In the genomic region with DNA sequence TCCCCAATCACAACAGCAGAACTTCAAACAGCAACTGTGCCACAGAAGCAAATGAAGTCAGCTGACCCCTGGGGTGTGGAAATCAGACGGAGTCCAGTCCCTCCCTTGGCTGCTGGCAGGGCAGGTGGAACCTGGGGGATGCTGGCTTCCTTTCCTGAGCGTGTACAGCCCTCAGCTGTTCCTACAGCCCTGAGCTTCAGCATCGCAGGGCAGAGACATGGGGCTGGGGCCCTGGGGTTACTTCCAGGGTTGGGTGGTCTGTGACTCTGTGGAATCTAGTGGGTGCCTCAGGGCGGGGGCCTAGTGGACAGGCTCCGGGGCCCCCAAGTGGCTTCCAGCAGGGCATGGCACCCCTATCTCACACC, we compare ENCODE assay signal across 2 cellular contexts.
TF ChIP-seq lines count a peak whose summit lies in the region.

No MANE protein-coding gene starts in this region.

TF ChIP-seq in liver, 16 proteins besides CTCF, POLR2A, EP300 and RAD21:
- TF ChIP-seq HNF4A (conservative IDR thresholded peaks at IDR 0.05): peak; percentile 19 to 47
- peak; percentile 20 for TF ChIP-seq SP1 (IDR thresholded peaks at IDR 0.05)
- no peak for TF ChIP-seq YY1 (IDR thresholded peaks at IDR 0.05)
TF ChIP-seq in liver: peak in this region for 2.

TF ChIP-seq in HepG2, 621 proteins besides CTCF, POLR2A, EP300 and RAD21:
- TF ChIP-seq ZNF792 (CRISPR knock-in tag; IDR thresholded peaks at IDR 0.05) (no peak), EHMT2 (IDR thresholded peaks at IDR 0.05; ENCODE audit: borderline replicate concordance, low read depth, low read length) (no peak), ZNF569 (CRISPR knock-in tag; IDR thresholded peaks at IDR 0.05; ENCODE audit: borderline replicate concordance) (no peak), FOXM1 (CRISPR knock-in tag; IDR thresholded peaks at IDR 0.05) (no peak), KAT8 (CRISPR knock-in tag; IDR thresholded peaks at IDR 0.05) (no peak), SIN3B (IDR thresholded peaks at IDR 0.05; ENCODE audit: low read length) (no peak), CC2D1A (CRISPR knock-in tag; IDR thresholded peaks at IDR 0.05) (no peak), HOXA9 (CRISPR knock-in tag; IDR thresholded peaks at IDR 0.05; ENCODE audit: borderline replicate concordance) (no peak), CBX2 (IDR thresholded peaks at IDR 0.05; ENCODE audit: low read depth, low read length) (no peak), CBX2 (CRISPR knock-in tag; IDR thresholded peaks at IDR 0.05; ENCODE audit: low read depth) (no peak), ATM (IDR thresholded peaks at IDR 0.05; ENCODE audit: borderline replicate concordance) (no peak)
- TF ChIP-seq, protein P1, sequence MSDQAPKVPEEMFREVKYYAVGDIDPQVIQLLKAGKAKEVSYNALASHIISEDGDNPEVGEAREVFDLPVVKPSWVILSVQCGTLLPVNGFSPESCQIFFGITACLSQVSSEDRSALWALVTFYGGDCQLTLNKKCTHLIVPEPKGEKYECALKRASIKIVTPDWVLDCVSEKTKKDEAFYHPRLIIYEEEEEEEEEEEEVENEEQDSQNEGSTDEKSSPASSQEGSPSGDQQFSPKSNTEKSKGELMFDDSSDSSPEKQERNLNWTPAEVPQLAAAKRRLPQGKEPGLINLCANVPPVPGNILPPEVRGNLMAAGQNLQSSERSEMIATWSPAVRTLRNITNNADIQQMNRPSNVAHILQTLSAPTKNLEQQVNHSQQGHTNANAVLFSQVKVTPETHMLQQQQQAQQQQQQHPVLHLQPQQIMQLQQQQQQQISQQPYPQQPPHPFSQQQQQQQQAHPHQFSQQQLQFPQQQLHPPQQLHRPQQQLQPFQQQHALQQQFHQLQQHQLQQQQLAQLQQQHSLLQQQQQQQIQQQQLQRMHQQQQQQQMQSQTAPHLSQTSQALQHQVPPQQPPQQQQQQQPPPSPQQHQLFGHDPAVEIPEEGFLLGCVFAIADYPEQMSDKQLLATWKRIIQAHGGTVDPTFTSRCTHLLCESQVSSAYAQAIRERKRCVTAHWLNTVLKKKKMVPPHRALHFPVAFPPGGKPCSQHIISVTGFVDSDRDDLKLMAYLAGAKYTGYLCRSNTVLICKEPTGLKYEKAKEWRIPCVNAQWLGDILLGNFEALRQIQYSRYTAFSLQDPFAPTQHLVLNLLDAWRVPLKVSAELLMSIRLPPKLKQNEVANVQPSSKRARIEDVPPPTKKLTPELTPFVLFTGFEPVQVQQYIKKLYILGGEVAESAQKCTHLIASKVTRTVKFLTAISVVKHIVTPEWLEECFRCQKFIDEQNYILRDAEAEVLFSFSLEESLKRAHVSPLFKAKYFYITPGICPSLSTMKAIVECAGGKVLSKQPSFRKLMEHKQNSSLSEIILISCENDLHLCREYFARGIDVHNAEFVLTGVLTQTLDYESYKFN (CRISPR knock-in tag; conservative IDR thresholded peaks at IDR 0.05): no peak
